In genomic region chr5:148665431-148665830, GRCh38 we compare ENCODE assay signal across 19 cellular contexts. TPM values are rescaled to one million over a fixed set of nuclear protein-coding genes. Genes with fewer than 3 reads are reported as not detected.
"Had no signal": no experiment of that assay in that cellular context is flagged by ENCODE, and none has a peak within 500 bp of the region (broad histone marks: within the 10 kb centered on the region; RNA-seq: fewer than 3 reads in every experiment).

No MANE protein-coding gene starts in this region.

- H3K9ac ChIP-seq: SK-N-SH had no signal

- DNase-seq: Karpas-422, KG1, MG63, NCI-H1092, NCI-H1105 treated with DMSO at 0.1 percent for 48 hours, NCI-H1436, NCI-H187 treated with DMSO at 0.1 percent for 48 hours, NCI-H2029 treated with DMSO at 0.1 percent for 48 hours, NCI-H2171 treated with DMSO at 0.1 percent for 48 hours, NCI-H345, NCI-H446 treated with DMSO at 0.1 percent for 48 hours, NCI-H510A treated with DMSO at 0.1 percent for 48 hours, NCI-H69, NCI-H774, SHP77, SK-N-SH, SW 1271 had no signal

- H3K4me3 ChIP-seq: MG63 had no signal

- H3K36me3 ChIP-seq: MG63 had no signal

- H3K4me2 ChIP-seq: SK-N-SH had no signal

- H3K9me3 ChIP-seq: MG63, SK-N-SH had no signal

- H3K27ac ChIP-seq: RWPE1 had no signal

RNA-seq across cellular contexts. Expression of gene HTR4, which starts 11.1 kb away (rescaled TPM):
- total RNA-seq: SK-MEL-5 had no signal
- polyA plus RNA-seq: SK-N-SH had no signal
